In genomic region chr3:52144034-52144795, GRCh38 we compare ENCODE assay signal across 7 cellular contexts. TPM values are rescaled to one million over a fixed set of nuclear protein-coding genes. Genes with fewer than 3 reads are reported as not detected.
DNase-seq lines count a peak whose midpoint lies in the region; ATAC-seq, FAIRE-seq and TF ChIP-seq lines count a peak whose summit lies in the region.

No MANE protein-coding gene starts in this region.

- H3K27me3 ChIP-seq in gastroesophageal sphincter (no peaks in the 10 kb centered on the region), pancreas (no peaks in the 10 kb centered on the region), tibial nerve (no peaks in the 10 kb centered on the region)

- intact Hi-C loops in pancreas (cut with DNase I): loop anchor here in 2 of 3 donors (5.0 kb wide), 1 partner anchor 142 kb away; no protein-coding TSS in a partner anchor

- H3K9me3 ChIP-seq in SK-N-MC (ENCODE audit: low read depth, low read length): no peaks in the 10 kb centered on the region
- H3K9me3 ChIP-seq in gastroesophageal sphincter: no peaks in the 10 kb centered on the region
- no peaks in the 10 kb centered on the region for H3K9me3 ChIP-seq in pancreas
- no peaks in the 10 kb centered on the region for H3K9me3 ChIP-seq in tibial nerve

- no peak for TF ChIP-seq POLR2A in gastroesophageal sphincter (IDR thresholded peaks at IDR 0.05)
- no peak for TF ChIP-seq POLR2A in tibial nerve (IDR thresholded peaks at IDR 0.05)

- FAIRE-seq in pancreas (lab: Jason Lieb, UNC): no peak

- peak; percentile 85 for ATAC-seq in gastroesophageal sphincter
- ATAC-seq in pancreas: peak; percentile 90 to 99 (median 96)

- 20 to 35% methylated on average over 2 to 3 of the region's 3 CpGs for WGBS in gastroesophageal sphincter (ENCODE audit: low coverage in 1 of 2), 2 donors
- 49 to 64% methylated on average over 3 of the region's 3 CpGs for WGBS in pancreas, 2 donors
- WGBS in tibial nerve, 2 donors: 31 to 59% methylated on average over 3 of the region's 3 CpGs

- TF ChIP-seq EP300 in gastroesophageal sphincter (IDR thresholded peaks at IDR 0.05) (no peak), tibial nerve (IDR thresholded peaks at IDR 0.05) (no peak)

- H3K4me1 ChIP-seq in gastroesophageal sphincter (peaks cover 0 to 7% (median 0%) of the 10 kb centered on the region in 3 donors), pancreas (no peaks in the 10 kb centered on the region), tibial nerve (peaks cover 0 to 6% (median 2%) of the 10 kb centered on the region in 4 donors)

- TF ChIP-seq CTCF in GM12875 (IDR thresholded peaks at IDR 0.05; ENCODE audit: borderline replicate concordance, insufficient read depth, low read depth, low read length) (peak; percentile 95), gastroesophageal sphincter (IDR thresholded peaks at IDR 0.05) (peak in 3 of 4 experiments; percentile 97 to 99 (median 99)), pancreas (IDR thresholded peaks at IDR 0.05) (peak; percentile 87 to 93 (median 92)), tibial nerve (IDR thresholded peaks at IDR 0.05) (peak; percentile 94 to 99 (median 98))

- no peak overlapping the region for H3K4me3 ChIP-seq in GM12875 (ENCODE audit: low read depth, low read length)
- no peak overlapping the region for H3K4me3 ChIP-seq in SK-N-MC
- no peak overlapping the region for H3K4me3 ChIP-seq in gastroesophageal sphincter
- H3K4me3 ChIP-seq in pancreas: no peak overlapping the region
- no peak overlapping the region for H3K4me3 ChIP-seq in tibial nerve

- H3K36me3 ChIP-seq in SK-N-MC (ENCODE audit: insufficient read depth, low read length) (peaks cover 4% of the 10 kb centered on the region; the same call in 1 of the 2 replicates), gastroesophageal sphincter (peaks cover 0 to 6% of the 10 kb centered on the region in 2 donors), pancreas (no peaks in the 10 kb centered on the region), tibial nerve (peaks cover 0 to 18% (median 0%) of the 10 kb centered on the region in 3 donors)

- H3K9ac ChIP-seq in SK-N-MC (ENCODE audit: insufficient read length): no peak overlapping the region

- peak; percentile 89 for DNase-seq in HuH-7 (ENCODE audit: low spot score)
- DNase-seq in SK-N-MC (ENCODE audit: low read depth, low spot score): peak; percentile 42
- DNase-seq in activated naive CD4-positive, alpha-beta T cell treated with Interleukin-2 at 50 U/mL for 16 hours: peak; percentile 88
- DNase-seq in pancreas: peak; percentile 73 to 89 (median 84)
- DNase-seq in tibial nerve (ENCODE audit: low spot score in 2 of 2): peak; percentile 83 to 94

- H3K27ac ChIP-seq in SK-N-MC (no peak overlapping the region), gastroesophageal sphincter (no peak overlapping the region), pancreas (no peak overlapping the region), tibial nerve (no peak overlapping the region)

RNA-seq across cellular contexts. Expression of gene POC1A, which starts 10.0 kb away (rescaled TPM):
- total RNA-seq in gastroesophageal sphincter: 1 to 10 TPM in 2 of 4 donors, under 1 TPM in 2; 0.73 to 1.7 (median 0.93) TPM
- 1 to 10 TPM in 1 of 6 donors, under 1 TPM in 5; 0.37 to 1.1 (median 0.71) TPM for total RNA-seq in pancreas
- under 1 TPM; 0.46 to 0.80 TPM for polyA plus RNA-seq in pancreas
- total RNA-seq in tibial nerve: 1 to 10 TPM in 3 of 4 donors, under 1 TPM in 1; 0.84 to 3.1 (median 2.4) TPM

RNA-seq across cellular contexts. Expression of gene ALAS1, which starts 53.7 kb away (rescaled TPM):
- total RNA-seq in gastroesophageal sphincter (10 to 100 TPM; 30.0 to 50.8 (median 35.8) TPM), pancreas (10 to 100 TPM; 10.1 to 21.7 (median 12.9) TPM), tibial nerve (10 to 100 TPM; 26.1 to 37.1 (median 32.0) TPM)
- polyA plus RNA-seq in pancreas: 10 to 100 TPM in 1 of 2 donors, 1 to 10 TPM in 1; 8.4 to 20.2 TPM
